8 cellular contexts compared by ENCODE assay signal in genomic region chr6:37207903-37208456, GRCh38. TPM values are rescaled to one million over a fixed set of nuclear protein-coding genes. Genes with fewer than 3 reads are reported as not detected.
A peak's percentile ranks its signal among the peaks of the same experiment; 100 is the strongest.
DNase-seq lines count a peak whose midpoint lies in the region; ATAC-seq, FAIRE-seq and TF ChIP-seq lines count a peak whose summit lies in the region.

No MANE protein-coding gene starts in this region.

- WGBS in mammary epithelial cell (ENCODE audit: low coverage, missing lambda C conversion rate), result 55% methylated on average over 6 of the region's 7 CpGs

- POLR2A ChIA-PET in activated B cell treated with CpG ODN at 0.5 μM for 24 hours (lab: Charles Lee), result interaction anchor here (0.6 to 4.8 kb wide), 9 partner anchors 31 to 763 kb away, joined by 4 to 49 read pairs (median 7); partner anchors contain the start of gene PIM1

- H3K27ac ChIP-seq in mammary epithelial cell (ENCODE audit: insufficient read depth, low read depth, low read length) (no peak overlapping the region), kidney (ENCODE audit: low read depth in 2 of 2, low read length in 2 of 2) (no peak overlapping the region)

- H3K9me3 Mint-ChIP-seq in activated B cell treated with CpG ODN at 0.5 μM for 24 hours, result no peaks in the 10 kb centered on the region

- H3K36me3 ChIP-seq in mammary epithelial cell (ENCODE audit: insufficient read depth, low read length) (no peaks in the 10 kb centered on the region), kidney (ENCODE audit: control insufficient read depth in 1 of 2, insufficient read depth in 2 of 2, low read length in 2 of 2) (no peaks in the 10 kb centered on the region)

- no TSS peak for BruUV-seq in mammary epithelial cell (replicated peaks; lab: Mats Ljungman, UMichigan)

- in situ Hi-C loops in mammary epithelial cell (cut with MboI; ENCODE audit: low sequenced_read_pairs in 2 of 2), result loop anchor here (5.0 to 25.0 kb wide), 5 partner anchors 153 to 443 kb away; partner anchors contain the start of gene C6orf89 (in 2 of the 2)

- H3K4me3 ChIP-seq in mammary epithelial cell (replicated peaks in 1 of 3; ENCODE audit: insufficient read depth in 1 of 3, low read depth in 2 of 3, low read length in 3 of 3), result no peak overlapping the region
- H3K4me3 ChIP-seq in kidney (ENCODE audit: low read length in 2 of 2), result no peak overlapping the region

- H3K27me3 Mint-ChIP-seq in activated B cell treated with CpG ODN at 0.5 μM for 24 hours, result no peaks in the 10 kb centered on the region

- peak; percentile 68 for ATAC-seq in HG02798 (IDR thresholded peaks at IDR 0.05; ENCODE audit: poor library complexity, unreplicated experiment)
- ATAC-seq in activated B cell treated with CpG ODN at 0.5 μM for 24 hours (ENCODE audit: low read depth), result peak; percentile 97
- ATAC-seq in HG03521 (IDR thresholded peaks at IDR 0.05; ENCODE audit: unreplicated experiment), result no peak

- H3K27me3 ChIP-seq in mammary epithelial cell (ENCODE audit: insufficient read depth, low read length), result no peaks in the 10 kb centered on the region

- H3K9ac ChIP-seq in mammary epithelial cell (ENCODE audit: insufficient read depth, low read length) (no peak overlapping the region), kidney (ENCODE audit: low read length in 2 of 2) (no peak overlapping the region)

- H3K79me2 ChIP-seq in mammary epithelial cell (ENCODE audit: insufficient read depth, low read length), result no peaks in the 10 kb centered on the region

- H3K4me1 ChIP-seq in mammary epithelial cell (ENCODE audit: insufficient read depth, low read length) (peaks cover 7% of the 10 kb centered on the region), kidney (ENCODE audit: control insufficient read depth in 1 of 2, insufficient read depth in 1 of 2, low read depth in 1 of 2, low read length in 2 of 2) (no peaks in the 10 kb centered on the region)

- no peak overlapping the region for H3K4me3 Mint-ChIP-seq in activated B cell treated with CpG ODN at 0.5 μM for 24 hours

- H3K4me1 Mint-ChIP-seq in activated B cell treated with CpG ODN at 0.5 μM for 24 hours, result peaks cover 20% of the 10 kb centered on the region

- no peak overlapping the region for H2AFZ ChIP-seq in mammary epithelial cell (ENCODE audit: low read depth, low read length)

- CTCF ChIA-PET in activated B cell treated with CpG ODN at 0.5 μM for 24 hours (lab: Charles Lee), result interaction anchor here (0.7 to 8.6 kb wide), 12 partner anchors 10 to 687 kb away, joined by 3 to 185 read pairs (median 4); partner anchors contain the start of gene C6orf89
- CTCF ChIA-PET in mammary epithelial cell (lab: Charles Lee; ENCODE audit: low non-redundant PET), result interaction anchor here (0.6 to 0.7 kb wide), 2 partner anchors 34 to 157 kb away, joined by 3 to 5 read pairs; no protein-coding TSS in a partner anchor

- dilution Hi-C loops in mammary epithelial cell (cut with HindIII; ENCODE audit: low sequenced_read_pairs), result no loop called here

- no peak overlapping the region for H3K4me2 ChIP-seq in mammary epithelial cell (ENCODE audit: insufficient read depth, low read depth, low read length)

- TF ChIP-seq CTCF in activated B cell treated with CpG ODN at 0.5 μM for 24 hours (IDR thresholded peaks at IDR 0.05) (no peak), mammary epithelial cell (conservative IDR thresholded peaks at IDR 0.05 in 1 of 2, IDR thresholded peaks at IDR 0.05 in 1 of 2; ENCODE audit: extremely low read depth in 1 of 2, insufficient read depth in 1 of 2, low read depth in 1 of 2, low read length in 2 of 2) (peak; percentile 86 to 91), kidney (IDR thresholded peaks at IDR 0.05; ENCODE audit: borderline replicate concordance, extremely low read depth, insufficient read depth) (peak; percentile 81)

- peak overlapping the region; percentile 5 for H3K27ac Mint-ChIP-seq in activated B cell treated with CpG ODN at 0.5 μM for 24 hours

- intact Hi-C loops in activated B cell treated with CpG ODN at 0.5 μM for 24 hours (cut with micrococcal nuclease) (loop anchor here (1.0 kb wide), 3 partner anchors 32 to 179 kb away; no protein-coding TSS in a partner anchor), mammary epithelial cell (cut with micrococcal nuclease) (loop anchor here (1.0 kb wide), 1 partner anchor 157 kb away; no protein-coding TSS in a partner anchor), kidney (cut with DNase I) (no loop called here)

- no peak for FAIRE-seq in kidney (lab: Jason Lieb, UNC)

- no peaks in the 10 kb centered on the region for H4K20me1 ChIP-seq in mammary epithelial cell (ENCODE audit: insufficient read depth, low read length)

- DNase-seq in DMS114 treated with DMSO at 0.1 percent for 48 hours (lab: John Stamatoyannopoulos, UW; ENCODE audit: unreplicated experiment), result peak; percentile 65
- peak; percentile 62 for DNase-seq in NCI-H345 treated with DMSO at 0.1 percent for 48 hours (lab: John Stamatoyannopoulos, UW; ENCODE audit: unreplicated experiment)
- DNase-seq in activated B cell treated with CpG ODN at 0.5 μM for 24 hours, result peak; percentile 79
- DNase-seq in mammary epithelial cell, result peak; percentile 77
- DNase-seq in kidney, result peak; percentile 89
- peak; percentile 91 to 94 for DNase-seq in stimulated activated CD4-positive, alpha-beta T cell treated with anti-CD3 and anti-CD28 coated beads, Interleukin-2, amount 100 ng/mL, for 24 hours

- H3K9me3 ChIP-seq in mammary epithelial cell (replicated peaks; ENCODE audit: insufficient read depth, low read length), result no peaks in the 10 kb centered on the region
- H3K9me3 ChIP-seq in kidney (ENCODE audit: control insufficient read depth in 1 of 2, low read length in 2 of 2), result no peaks in the 10 kb centered on the region

- H3K36me3 Mint-ChIP-seq in activated B cell treated with CpG ODN at 0.5 μM for 24 hours (ENCODE audit: low read depth), result no peaks in the 10 kb centered on the region

RNA-seq across cellular contexts. Expression of gene PIM1, which starts 38.0 kb away (rescaled TPM):
- 272 and 283 TPM in 2 replicates for total RNA-seq in activated B cell treated with CpG ODN at 0.5 μM for 24 hours
- total RNA-seq in mammary epithelial cell, result 10 to 100 TPM in 1 of 2 donors, 1 to 10 TPM in 1; 4.7 to 29.6 TPM
- 6.3 TPM for polyA plus RNA-seq in mammary epithelial cell
- 11.7 TPM for polyA minus RNA-seq in mammary epithelial cell
- total RNA-seq in kidney, result 30.4 TPM
- 19.1 TPM for polyA plus RNA-seq in kidney (ENCODE audit: insufficient read depth, low read depth, low replicate concordance)

RNA-seq across cellular contexts. Expression of gene TBC1D22B, which starts 49.6 kb away (rescaled TPM):
- total RNA-seq in activated B cell treated with CpG ODN at 0.5 μM for 24 hours, result 10.7 and 11.1 TPM in 2 replicates
- total RNA-seq in mammary epithelial cell, result 10 to 100 TPM in 1 of 2 donors, 1 to 10 TPM in 1; 9.3 to 10.4 TPM
- 5.7 TPM for polyA plus RNA-seq in mammary epithelial cell
- 8.7 TPM for polyA minus RNA-seq in mammary epithelial cell
- 12.8 TPM for total RNA-seq in kidney
- polyA plus RNA-seq in kidney (ENCODE audit: insufficient read depth, low read depth, low replicate concordance), result 9.7 TPM

RNA-seq across cellular contexts. Expression of gene TMEM217, which starts 50.0 kb away (rescaled TPM):
- total RNA-seq in activated B cell treated with CpG ODN at 0.5 μM for 24 hours (0.54 and 1.0 TPM in 2 replicates), mammary epithelial cell (1 to 10 TPM; 1.7 to 4.2 TPM), kidney (0.72 TPM)
- polyA plus RNA-seq in mammary epithelial cell (1.1 TPM), kidney (ENCODE audit: insufficient read depth, low read depth, low replicate concordance) (0.67 TPM)
- polyA minus RNA-seq in mammary epithelial cell, result 5.6 TPM
